In the genomic region with DNA sequence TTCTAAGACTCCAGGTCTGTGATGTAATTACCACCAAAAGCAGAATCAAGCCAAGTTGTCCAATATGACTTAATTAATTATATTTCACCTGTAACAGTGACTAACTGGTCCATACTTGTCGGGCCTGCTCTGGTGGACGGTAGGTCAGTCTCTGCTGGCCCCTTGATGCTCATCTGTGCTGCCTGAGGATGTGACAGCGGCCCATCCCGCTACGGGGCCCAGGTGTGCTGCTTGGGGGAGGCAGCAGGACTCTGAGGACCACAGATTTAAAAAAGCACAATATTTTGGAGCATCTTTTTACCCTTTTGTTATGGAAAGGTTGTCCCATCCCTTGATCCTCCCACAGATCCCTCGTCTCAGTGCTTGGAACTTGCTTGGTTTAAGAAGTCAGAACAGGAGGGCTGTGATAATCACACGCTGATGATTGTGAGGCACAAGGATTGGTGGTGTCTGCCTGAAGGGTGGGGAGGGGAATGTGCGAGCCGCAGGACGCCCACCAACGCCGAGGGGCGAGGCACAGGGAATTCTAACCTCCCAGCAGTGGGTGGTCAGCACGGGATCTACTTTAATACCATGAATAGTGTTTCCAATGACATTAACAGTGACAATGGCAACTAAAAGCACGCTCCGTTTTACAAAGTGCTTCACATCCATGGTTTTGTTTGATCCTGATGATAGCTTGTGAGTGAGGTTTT, we compare ENCODE assay signal across 1 cellular context.
TF ChIP-seq lines count a peak whose summit lies in the region.

No MANE protein-coding gene starts in this region.

TF ChIP-seq in IMR-90, 13 proteins besides CTCF, POLR2A, EP300 and RAD21:
- no peak for TF ChIP-seq BHLHE40 (IDR thresholded peaks at IDR 0.05; ENCODE audit: low read depth, low read length)
- no peak for TF ChIP-seq NFE2L2 (IDR thresholded peaks at IDR 0.05; ENCODE audit: low read depth, low read length)
- TF ChIP-seq CEBPB (IDR thresholded peaks at IDR 0.05; ENCODE audit: low read depth, low read length): no peak
- no peak for TF ChIP-seq FOS (IDR thresholded peaks at IDR 0.05; ENCODE audit: low read depth, low read length)
- no peak for TF ChIP-seq CHD1 (IDR thresholded peaks at IDR 0.05; ENCODE audit: low read depth, low read length)
- TF ChIP-seq MXI1 (IDR thresholded peaks at IDR 0.05; ENCODE audit: borderline replicate concordance, low read depth, low read length): no peak
- TF ChIP-seq SMC3 (IDR thresholded peaks at IDR 0.05; ENCODE audit: low read depth, low read length): no peak
- TF ChIP-seq RFX5 (IDR thresholded peaks at IDR 0.05; ENCODE audit: low read depth, low read length): no peak
- TF ChIP-seq USF2 (IDR thresholded peaks at IDR 0.05; ENCODE audit: low read depth, low read length): no peak
- no peak for TF ChIP-seq MAFK (IDR thresholded peaks at IDR 0.05; ENCODE audit: low read depth, low read length)
- TF ChIP-seq RCOR1 (IDR thresholded peaks at IDR 0.05; ENCODE audit: insufficient replicate concordance, low read length): no peak
- no peak for TF ChIP-seq ELK1 (IDR thresholded peaks at IDR 0.05; ENCODE audit: borderline replicate concordance, low read depth, low read length)
- no peak for TF ChIP-seq MAZ (IDR thresholded peaks at IDR 0.05; ENCODE audit: borderline replicate concordance, low read depth, low read length)
